9 cellular contexts compared by ENCODE assay signal in the genomic region with DNA sequence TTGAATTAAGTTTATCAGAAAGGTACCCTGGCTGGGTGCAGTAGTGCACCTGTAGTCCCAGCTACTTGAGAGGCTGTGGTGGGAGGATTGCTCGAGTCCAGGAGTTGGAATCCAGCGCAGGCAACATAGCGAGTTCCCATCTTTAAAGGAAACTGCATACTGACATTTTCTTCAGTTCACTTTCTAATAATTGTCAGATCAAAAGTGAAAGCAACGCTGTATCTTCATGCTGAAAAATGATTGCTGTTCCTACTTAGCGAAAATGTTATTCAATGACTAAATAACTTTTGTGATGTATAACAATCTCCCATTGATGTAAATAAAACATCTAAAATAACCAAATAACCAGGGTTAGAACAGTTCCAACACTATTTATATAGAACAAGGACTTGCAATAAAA. TPM values are rescaled to one million over a fixed set of nuclear protein-coding genes. Genes with fewer than 3 reads are reported as not detected.
DNase-seq lines count a peak whose midpoint lies in the region; ATAC-seq and TF ChIP-seq lines count a peak whose summit lies in the region.
"Had no signal": no experiment of that assay in that cellular context is flagged by ENCODE, and none has a peak within 500 bp of the region (broad histone marks: within the 10 kb centered on the region; RNA-seq: fewer than 3 reads in every experiment).

No MANE protein-coding gene starts in this region.

- ATAC-seq in GM18505 (IDR thresholded peaks at IDR 0.05; ENCODE audit: unreplicated experiment) (no peak), HG02763 (IDR thresholded peaks at IDR 0.05; ENCODE audit: unreplicated experiment) (no peak), GM18519 (IDR thresholded peaks at IDR 0.05; ENCODE audit: low FRiP score, unreplicated experiment) (no peak)

- peak overlapping the region in 3 of 4 donors; percentile 73 to 90 (median 81) for H3K4me3 ChIP-seq in Peyer's patch
- H3K4me3 ChIP-seq in esophagus muscularis mucosa = peak overlapping the region; percentile 83 to 91 (median 86)

- H3K27me3 ChIP-seq in Peyer's patch (no peaks in the 10 kb centered on the region), esophagus muscularis mucosa (no peaks in the 10 kb centered on the region)

- 18% methylated on average over 5 of the region's 5 CpGs for WGBS in esophagus muscularis mucosa

- intact Hi-C loops in esophagus muscularis mucosa (cut with DNase I) = loop anchor here (10.0 kb wide), 1 partner anchor 171 kb away; a partner anchor contains a TSS

- TF ChIP-seq EP300 in esophagus muscularis mucosa (IDR thresholded peaks at IDR 0.05) = no peak

- TF ChIP-seq POLR2A in Peyer's patch (IDR thresholded peaks at IDR 0.05) (no peak), esophagus muscularis mucosa (IDR thresholded peaks at IDR 0.05; ENCODE audit: low read depth) (no peak), GM18505 (IDR thresholded peaks at IDR 0.05; ENCODE audit: borderline replicate concordance, extremely low read depth, insufficient read depth, insufficient read length) (no peak)

- H3K36me3 ChIP-seq in Peyer's patch (no peaks in the 10 kb centered on the region), esophagus muscularis mucosa (peaks cover 0 to 3% (median 0%) of the 10 kb centered on the region in 4 donors)

- no peaks in the 10 kb centered on the region for H3K9me3 ChIP-seq in Peyer's patch
- H3K9me3 ChIP-seq in esophagus muscularis mucosa = no peaks in the 10 kb centered on the region

- POLR2A ChIA-PET in GM10248 (lab: Yijun Ruan, JAX) = no interaction called here

- H3K27ac ChIP-seq in Peyer's patch = peak overlapping the region in 1 of 4 donors; percentile 94
- H3K27ac ChIP-seq in esophagus muscularis mucosa (replicated peaks in 1 of 4) = peak overlapping the region; percentile 96 to 99 (median 98)

- TF ChIP-seq CTCF in GM10248 (IDR thresholded peaks at IDR 0.05; ENCODE audit: control extremely low read depth, extremely low read depth, low read depth, missing control alignments) = no peak
- no peak for TF ChIP-seq CTCF in Peyer's patch (IDR thresholded peaks at IDR 0.05)
- no peak for TF ChIP-seq CTCF in esophagus muscularis mucosa (IDR thresholded peaks at IDR 0.05)

- H3K4me1 ChIP-seq in Peyer's patch (peaks cover 0 to 21% (median 4%) of the 10 kb centered on the region in 4 donors), esophagus muscularis mucosa (peaks cover 27 to 60% (median 50%) of the 10 kb centered on the region in 4 donors)

- CTCF ChIA-PET in GM10248 (lab: Yijun Ruan, JAX) = interaction anchor here (2.7 kb wide), 1 partner anchor 12 kb away, joined by 11 read pairs; no protein-coding TSS in a partner anchor

- DNase-seq in GM10248 (ENCODE audit: extremely low spot score) = peak; percentile 49
- no peak for DNase-seq in Peyer's patch
- no peak for DNase-seq in esophagus muscularis mucosa (ENCODE audit: extremely low spot score)
- DNase-seq in renal cortical epithelial cell (ENCODE audit: low read depth) = peak; percentile 2
- DNase-seq in DMS79 (lab: John Stamatoyannopoulos, UW) = no peak
- DNase-seq: activated CD4-positive, CD25-positive, alpha-beta regulatory T cell treated with anti-CD3 and anti-CD28 coated beads, Interleukin-2, amount 50 U/mL, for 72 hours had no signal

RNA-seq across cellular contexts. Expression of a gene that starts 1.7 kb away (rescaled TPM):
- 10 to 100 TPM; 21.8 to 38.8 (median 29.7) TPM for total RNA-seq in Peyer's patch
- total RNA-seq in esophagus muscularis mucosa = 10 to 100 TPM; 27.0 to 33.6 (median 30.1) TPM
- total RNA-seq in renal cortical epithelial cell = 6.4 and 19.7 TPM in 2 replicates

RNA-seq across cellular contexts. Expression of a gene that starts 30.1 kb away (rescaled TPM):
- total RNA-seq in Peyer's patch = 10 to 100 TPM; 16.1 to 64.4 (median 16.3) TPM
- 10 to 100 TPM in 3 of 4 donors, 1 to 10 TPM in 1; 9.2 to 15.4 (median 11.5) TPM for total RNA-seq in esophagus muscularis mucosa
- 18.9 and 29.3 TPM in 2 replicates for total RNA-seq in renal cortical epithelial cell

RNA-seq across cellular contexts. Expression of a gene that starts 33.4 kb away (rescaled TPM):
- total RNA-seq in Peyer's patch = 10 to 100 TPM; 39.4 to 52.0 (median 44.9) TPM
- 100 to 1,000 TPM in 3 of 4 donors, 10 to 100 TPM in 1; 93.9 to 111 (median 107) TPM for total RNA-seq in esophagus muscularis mucosa
- 157 and 184 TPM in 2 replicates for total RNA-seq in renal cortical epithelial cell

Comparison
In these comparisons a context has a peak if more than half of its experiments do, and no peak if none do; other contexts are left out.
1. DNase-seq: peak in GM10248 (single experiment) and renal cortical epithelial cell (single experiment); none in Peyer's patch (0 of 3), esophagus muscularis mucosa (single experiment) and DMS79 (single experiment).